8 cellular contexts compared by ENCODE assay signal in genomic region chr18:33101316-33101715, GRCh38.
"Had no signal": no experiment of that assay in that cellular context is flagged by ENCODE, and none has a peak within 500 bp of the region (broad histone marks: within the 10 kb centered on the region; RNA-seq: fewer than 3 reads in every experiment).

No MANE protein-coding gene starts in this region.

- DNase-seq: GM23248, GOT3, H7, H9, HCEC 1CT, HFFc6 had no signal

- ATAC-seq: GM23338, HCT116 had no signal
